In the genomic region with DNA sequence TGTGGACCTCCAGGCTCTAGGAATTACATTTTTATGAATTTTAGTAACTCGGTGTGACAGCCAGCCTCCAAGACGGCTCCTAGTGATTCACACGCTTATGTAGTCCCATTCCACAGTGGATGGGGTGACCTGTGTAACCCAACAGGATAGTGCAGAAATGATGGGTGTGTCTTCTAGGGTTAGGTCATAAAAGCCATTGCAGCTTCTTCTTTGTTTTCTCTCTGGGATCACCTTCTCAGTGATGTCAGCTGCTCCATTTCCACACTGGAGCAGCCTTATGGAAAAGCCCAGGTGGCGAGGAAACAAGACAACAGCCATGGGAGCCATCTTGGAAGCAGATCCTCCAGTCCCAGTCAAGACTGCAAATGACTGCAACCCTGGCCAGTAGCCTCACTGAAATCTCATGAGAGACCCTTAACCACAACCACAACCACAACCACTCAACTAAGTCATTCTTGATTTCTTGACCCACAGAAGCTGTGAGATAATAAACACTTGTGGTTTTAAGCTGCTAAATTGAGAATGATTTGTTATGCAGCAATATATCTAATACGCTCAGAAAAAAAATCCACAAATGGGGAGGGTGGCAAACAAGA, we compare ENCODE assay signal across 10 cellular contexts. TPM values are rescaled to one million over a fixed set of nuclear protein-coding genes. Genes with fewer than 3 reads are reported as not detected.
DNase-seq lines count a peak whose midpoint lies in the region; ATAC-seq and TF ChIP-seq lines count a peak whose summit lies in the region.
"Had no signal": no experiment of that assay in that cellular context is flagged by ENCODE, and none has a peak within 500 bp of the region (broad histone marks: within the 10 kb centered on the region; RNA-seq: fewer than 3 reads in every experiment).

No MANE protein-coding gene starts in this region.

- POLR2A ChIA-PET in activated naive CD8-positive, alpha-beta T cell treated with anti-CD3 and anti-CD28 coated beads, Interleukin-2, amount 10 ng/mL, durations not matched to agents 7 days and 5 days (lab: Charles Lee), result interaction anchor here (1.0 to 2.4 kb wide), 5 partner anchors 11 to 125 kb away, joined by 3 to 13 read pairs (median 4); a partner anchor contains a TSS
- POLR2A ChIA-PET in GM10248 (lab: Yijun Ruan, JAX), result no interaction called here

- DNase-seq in A172 (ENCODE audit: low spot score) (peak; percentile 31), GM10248 (ENCODE audit: extremely low spot score) (no peak), CD14-positive monocyte (ENCODE audit: low spot score) (no peak), NCI-H2171 treated with DMSO at 0.1 percent for 48 hours (lab: John Stamatoyannopoulos, UW) (no peak), NCI-H510A (lab: John Stamatoyannopoulos, UW) (no peak)
- peak; percentile 42 for DNase-seq in activated naive CD8-positive, alpha-beta T cell treated with anti-CD3 and anti-CD28 coated beads, Interleukin-2, amount 10 ng/mL, durations not matched to agents 7 days and 5 days
- DNase-seq: COR-L47 had no signal

- ATAC-seq in GM18861 (IDR thresholded peaks at IDR 0.05; ENCODE audit: unreplicated experiment) (peak; percentile 44), HG03354 (IDR thresholded peaks at IDR 0.05; ENCODE audit: poor library complexity, severe bottlenecking, unreplicated experiment) (peak; percentile 41)
- ATAC-seq in activated naive CD8-positive, alpha-beta T cell treated with anti-CD3 and anti-CD28 coated beads, Interleukin-2, amount 10 ng/mL, durations not matched to agents 7 days and 5 days (ENCODE audit: low read depth), result no peak

- peaks cover 5% of the 10 kb centered on the region for H3K9me3 Mint-ChIP-seq in activated naive CD8-positive, alpha-beta T cell treated with anti-CD3 and anti-CD28 coated beads, Interleukin-2, amount 10 ng/mL, durations not matched to agents 7 days and 5 days
- peaks cover 2 to 20% (median 11%) of the 10 kb centered on the region in 7 donors for H3K9me3 Mint-ChIP-seq in CD14-positive monocyte
- H3K9me3 Mint-ChIP-seq: type B pancreatic cell had no signal

- H3K27me3 Mint-ChIP-seq in activated naive CD8-positive, alpha-beta T cell treated with anti-CD3 and anti-CD28 coated beads, Interleukin-2, amount 10 ng/mL, durations not matched to agents 7 days and 5 days, result no peaks in the 10 kb centered on the region
- peaks cover 0 to 9% (median 2%) of the 10 kb centered on the region in 3 donors for H3K27me3 Mint-ChIP-seq in CD14-positive monocyte (ENCODE audit: low read depth in 3 of 3)
- H3K27me3 Mint-ChIP-seq: type B pancreatic cell had no signal

- H3K27ac Mint-ChIP-seq in activated naive CD8-positive, alpha-beta T cell treated with anti-CD3 and anti-CD28 coated beads, Interleukin-2, amount 10 ng/mL, durations not matched to agents 7 days and 5 days, result peak overlapping the region; percentile 68
- H3K27ac Mint-ChIP-seq in CD14-positive monocyte, result no peak overlapping the region
- H3K27ac Mint-ChIP-seq: type B pancreatic cell had no signal

- CTCF ChIA-PET in GM10248 (lab: Yijun Ruan, JAX), result interaction anchor here (1.4 to 7.6 kb wide), 3 partner anchors 27 to 57 kb away, joined by 3 to 52 read pairs (median 7); a partner anchor contains a TSS

- intact Hi-C loops in CD14-positive monocyte (cut with micrococcal nuclease), result loop anchor here in 1 of 2 donors (5.0 to 10.0 kb wide), 3 partner anchors 34 to 207 kb away; a partner anchor contains a TSS

- H3K36me3 Mint-ChIP-seq in activated naive CD8-positive, alpha-beta T cell treated with anti-CD3 and anti-CD28 coated beads, Interleukin-2, amount 10 ng/mL, durations not matched to agents 7 days and 5 days, result peaks cover 6% of the 10 kb centered on the region
- H3K36me3 Mint-ChIP-seq in CD14-positive monocyte, result peaks cover 0 to 7% of the 10 kb centered on the region in 2 donors
- H3K36me3 Mint-ChIP-seq: type B pancreatic cell had no signal

- H3K4me3 Mint-ChIP-seq in activated naive CD8-positive, alpha-beta T cell treated with anti-CD3 and anti-CD28 coated beads, Interleukin-2, amount 10 ng/mL, durations not matched to agents 7 days and 5 days, result peak overlapping the region; percentile 54
- no peak overlapping the region for H3K4me3 Mint-ChIP-seq in CD14-positive monocyte
- H3K4me3 Mint-ChIP-seq: type B pancreatic cell had no signal

- TF ChIP-seq CTCF in GM10248 (IDR thresholded peaks at IDR 0.05; ENCODE audit: control extremely low read depth, extremely low read depth, low read depth, missing control alignments) (no peak), CD14-positive monocyte (IDR thresholded peaks at IDR 0.05) (no peak)

- peaks cover 53% of the 10 kb centered on the region for H3K4me1 Mint-ChIP-seq in activated naive CD8-positive, alpha-beta T cell treated with anti-CD3 and anti-CD28 coated beads, Interleukin-2, amount 10 ng/mL, durations not matched to agents 7 days and 5 days
- peaks cover 43% of the 10 kb centered on the region for H3K4me1 Mint-ChIP-seq in CD14-positive monocyte

RNA-seq across cellular contexts. Expression of a gene that starts 5.1 kb away (rescaled TPM):
- 118 and 162 TPM in 2 replicates for total RNA-seq in A172 (2014; rRNA removed; shearing (Covaris generic))
- 10 to 100 TPM; 38.2 to 40.5 TPM for total RNA-seq in activated naive CD8-positive, alpha-beta T cell treated with anti-CD3 and anti-CD28 coated beads, Interleukin-2, amount 10 ng/mL, durations not matched to agents 7 days and 5 days
- 10 to 100 TPM; 24.3 to 47.6 TPM for polyA plus RNA-seq in CD14-positive monocyte

RNA-seq across cellular contexts. Expression of a gene that starts 49.0 kb away (rescaled TPM):
- total RNA-seq in A172 (2014; rRNA removed; shearing (Covaris generic)), result 123 and 139 TPM in 2 replicates
- 10 to 100 TPM; 29.0 to 33.9 TPM for total RNA-seq in activated naive CD8-positive, alpha-beta T cell treated with anti-CD3 and anti-CD28 coated beads, Interleukin-2, amount 10 ng/mL, durations not matched to agents 7 days and 5 days
- polyA plus RNA-seq in CD14-positive monocyte, result 10 to 100 TPM; 31.2 to 52.8 TPM

RNA-seq across cellular contexts. Expression of a gene that starts 59.9 kb away (rescaled TPM):
- 0.07 TPM in 1 of 2 replicates, not detected in the other for total RNA-seq in A172 (2014; rRNA removed; shearing (Covaris generic))
- under 1 TPM; 0.09 to 0.14 TPM for total RNA-seq in activated naive CD8-positive, alpha-beta T cell treated with anti-CD3 and anti-CD28 coated beads, Interleukin-2, amount 10 ng/mL, durations not matched to agents 7 days and 5 days
- 1 to 10 TPM in 1 of 2 donors, under 1 TPM in 1; 0.90 to 1.2 TPM for polyA plus RNA-seq in CD14-positive monocyte

Comparison
In these comparisons a context has a peak if more than half of its experiments do, and no peak if none do; other contexts are left out.
1. DNase-seq: peak in A172 (single experiment) and activated naive CD8-positive, alpha-beta T cell treated with anti-CD3 and anti-CD28 coated beads, Interleukin-2, amount 10 ng/mL, durations not matched to agents 7 days and 5 days (single experiment); none in GM10248 (single experiment), CD14-positive monocyte (single experiment), NCI-H2171 treated with DMSO at 0.1 percent for 48 hours (single experiment) and NCI-H510A (single experiment).